In genomic region chr12:12379831-12380730, GRCh38 we compare ENCODE assay signal across 9 cellular contexts. TPM values are rescaled to one million over a fixed set of nuclear protein-coding genes. Genes with fewer than 3 reads are reported as not detected.
DNase-seq lines count a peak whose midpoint lies in the region; ATAC-seq and FAIRE-seq lines count a peak whose summit lies in the region.
"Had no signal": no experiment of that assay in that cellular context is flagged by ENCODE, and none has a peak within 500 bp of the region (broad histone marks: within the 10 kb centered on the region; RNA-seq: fewer than 3 reads in every experiment).

No MANE protein-coding gene starts in this region.

- H3K4ac ChIP-seq in neuronal stem cell (ENCODE audit: low read length), result no peak overlapping the region

- H3K9me3 Mint-ChIP-seq in activated naive CD8-positive, alpha-beta T cell treated with anti-CD3 and anti-CD28 coated beads, Interleukin-2, amount 10 ng/mL, durations not matched to agents 7 days and 5 days, result peaks cover 8% of the 10 kb centered on the region

- H3K4me3 ChIP-seq in neuronal stem cell (ENCODE audit: low read length in 2 of 2), result no peak overlapping the region

- H2BK15ac ChIP-seq in neuronal stem cell (ENCODE audit: low read length), result no peak overlapping the region

- H3K4me2 ChIP-seq in neuronal stem cell (ENCODE audit: insufficient read depth, low read length, poor library complexity, severe bottlenecking), result no peak overlapping the region

- H3K27ac ChIP-seq in neuronal stem cell (replicated peaks; ENCODE audit: low read length), result peak overlapping the region; percentile 5

- H3K9me3 ChIP-seq in neuronal stem cell (replicated peaks in 1 of 2; ENCODE audit: control insufficient read depth in 2 of 2, insufficient read depth in 1 of 2, low read depth in 1 of 2, low read length in 2 of 2), result peaks cover 2 to 4% of the 10 kb centered on the region in 2 donors

- peaks cover 9 to 10% of the 10 kb centered on the region in 2 donors for H3K4me1 ChIP-seq in neuronal stem cell (ENCODE audit: control insufficient read depth in 2 of 2, insufficient read depth in 1 of 2, low read depth in 1 of 2, low read length in 2 of 2)

- no peak overlapping the region for H3K18ac ChIP-seq in neuronal stem cell (ENCODE audit: low read length)

- no peaks in the 10 kb centered on the region for H3K27me3 ChIP-seq in neuronal stem cell (ENCODE audit: control insufficient read depth in 3 of 3, insufficient read depth in 3 of 3, low read depth in 1 of 3, low read length in 3 of 3)

- peaks cover 36% of the 10 kb centered on the region for H3K4me1 Mint-ChIP-seq in activated naive CD8-positive, alpha-beta T cell treated with anti-CD3 and anti-CD28 coated beads, Interleukin-2, amount 10 ng/mL, durations not matched to agents 7 days and 5 days

- no peak overlapping the region for H2BK120ac ChIP-seq in neuronal stem cell (ENCODE audit: low read depth, low read length)

- POLR2A ChIA-PET in activated naive CD8-positive, alpha-beta T cell treated with anti-CD3 and anti-CD28 coated beads, Interleukin-2, amount 10 ng/mL, durations not matched to agents 7 days and 5 days (lab: Charles Lee), result interaction anchor here (0.5 to 1.3 kb wide), 11 partner anchors 18 to 346 kb away, joined by 3 to 7 read pairs (median 3); partner anchors contain the start of genes BORCS5 and DUSP16

- peak overlapping the region; percentile 90 for H3K27ac Mint-ChIP-seq in activated naive CD8-positive, alpha-beta T cell treated with anti-CD3 and anti-CD28 coated beads, Interleukin-2, amount 10 ng/mL, durations not matched to agents 7 days and 5 days

- H4K91ac ChIP-seq in neuronal stem cell (ENCODE audit: low read depth, low read length, poor library complexity), result no peak overlapping the region

- DNase-seq in GM03348 (ENCODE audit: low spot score) (peak; percentile 22), neuronal stem cell (ENCODE audit: low spot score) (no peak), frontal cortex (ENCODE audit: low spot score in 2 of 2) (no peak), AG08395 (ENCODE audit: low spot score) (no peak), epidermal melanocyte (ENCODE audit: insufficient read length, low spot score) (no peak)
- no peak for DNase-seq in activated naive CD8-positive, alpha-beta T cell treated with anti-CD3 and anti-CD28 coated beads, Interleukin-2, amount 10 ng/mL, durations not matched to agents 7 days and 5 days
- DNase-seq: NCI-H446 treated with DMSO at 0.1 percent for 48 hours had no signal

- peaks cover 0 to 3% of the 10 kb centered on the region in 2 donors for H3K36me3 ChIP-seq in neuronal stem cell (replicated peaks in 1 of 2; ENCODE audit: control insufficient read depth in 2 of 2, insufficient read depth in 2 of 2, low read length in 2 of 2)

- no peak overlapping the region for H2BK12ac ChIP-seq in neuronal stem cell (ENCODE audit: low read length)

- no peak overlapping the region for H2BK5ac ChIP-seq in neuronal stem cell (ENCODE audit: low read length)

- H3K23ac ChIP-seq in neuronal stem cell (ENCODE audit: low read depth, low read length, poor library complexity), result no peak overlapping the region

- peak; percentile 63 for ATAC-seq in HG03354 (IDR thresholded peaks at IDR 0.05; ENCODE audit: poor library complexity, severe bottlenecking, unreplicated experiment)
- ATAC-seq in activated naive CD8-positive, alpha-beta T cell treated with anti-CD3 and anti-CD28 coated beads, Interleukin-2, amount 10 ng/mL, durations not matched to agents 7 days and 5 days (ENCODE audit: low read depth), result peak; percentile 71
- no peak for ATAC-seq in HG03457 (IDR thresholded peaks at IDR 0.05; ENCODE audit: unreplicated experiment)

- no peaks in the 10 kb centered on the region for H3K79me1 ChIP-seq in neuronal stem cell (ENCODE audit: low read depth, low read length)

- H3K9ac ChIP-seq in neuronal stem cell (ENCODE audit: low read depth, low read length, poor library complexity), result no peak overlapping the region

- H3K14ac ChIP-seq in neuronal stem cell (ENCODE audit: low read length), result no peak overlapping the region

- H3K27me3 Mint-ChIP-seq in activated naive CD8-positive, alpha-beta T cell treated with anti-CD3 and anti-CD28 coated beads, Interleukin-2, amount 10 ng/mL, durations not matched to agents 7 days and 5 days, result no peaks in the 10 kb centered on the region

- H2AFZ ChIP-seq in neuronal stem cell (ENCODE audit: low read length), result no peak overlapping the region

- H2AK5ac ChIP-seq in neuronal stem cell (ENCODE audit: low read depth, low read length), result no peak overlapping the region

- H3K4me3 Mint-ChIP-seq in activated naive CD8-positive, alpha-beta T cell treated with anti-CD3 and anti-CD28 coated beads, Interleukin-2, amount 10 ng/mL, durations not matched to agents 7 days and 5 days, result peak overlapping the region; percentile 36

- H4K8ac ChIP-seq in neuronal stem cell (ENCODE audit: low read depth, low read length), result no peak overlapping the region

- FAIRE-seq in frontal cortex (lab: Jason Lieb, UNC), result no peak

- no CpG with 5 or more reads among the region's 4 CpGs for WGBS in neuronal stem cell (ENCODE audit: extremely low coverage in 2 of 2, insufficient read length in 2 of 2, insufficient replicate concordance in 1 of 2), 2 donors

- H3K36me3 Mint-ChIP-seq in activated naive CD8-positive, alpha-beta T cell treated with anti-CD3 and anti-CD28 coated beads, Interleukin-2, amount 10 ng/mL, durations not matched to agents 7 days and 5 days, result peaks cover 47% of the 10 kb centered on the region

RNA-seq across cellular contexts. Expression of gene BORCS5, which starts 23.2 kb away (rescaled TPM):
- total RNA-seq in activated naive CD8-positive, alpha-beta T cell treated with anti-CD3 and anti-CD28 coated beads, Interleukin-2, amount 10 ng/mL, durations not matched to agents 7 days and 5 days, result 10 to 100 TPM; 20.1 to 21.8 TPM
- polyA plus RNA-seq in neuronal stem cell (2013, experiment 1 of 2), result 9.3 TPM
- polyA plus RNA-seq in neuronal stem cell (2013, experiment 2 of 2), result 9.9 TPM
- 19.2 TPM for total RNA-seq in frontal cortex

RNA-seq across cellular contexts. Expression of gene MANSC1, which starts 30.0 kb away (rescaled TPM):
- under 1 TPM in 1 of 2 experiments, not detected in 1; 0.20 TPM for total RNA-seq in activated naive CD8-positive, alpha-beta T cell treated with anti-CD3 and anti-CD28 coated beads, Interleukin-2, amount 10 ng/mL, durations not matched to agents 7 days and 5 days
- 9.1 TPM for polyA plus RNA-seq in neuronal stem cell (2013, experiment 1 of 2)
- 8.5 TPM for polyA plus RNA-seq in neuronal stem cell (2013, experiment 2 of 2)
- 2.4 TPM for total RNA-seq in frontal cortex
